Comparison of ENCODE assay signal across 8 cellular contexts in genomic region chr15:73991726-73992593, GRCh38. TPM values are rescaled to one million over a fixed set of nuclear protein-coding genes. Genes with fewer than 3 reads are reported as not detected.
DNase-seq lines count a peak whose midpoint lies in the region; ATAC-seq and TF ChIP-seq lines count a peak whose summit lies in the region.

STOML1 (minus strand) TSS chr15:73992295; CDS start chr15:73992223, 72 bp downstream.

- H3K27ac ChIP-seq in left ventricle myocardium inferior (replicated peaks) (peak within 1 kb of the TSS; percentile 100), upper lobe of right lung (peak within 1 kb of the TSS; percentile 80)

- H3K27me3 ChIP-seq in left ventricle myocardium inferior (ENCODE audit: low read depth) (no peaks in the 10 kb centered on the region), upper lobe of right lung (no peaks in the 10 kb centered on the region)

- DNase-seq in GM13976 (ENCODE audit: low spot score): peak; percentile 97
- DNase-seq in NCI-H1417 (lab: John Stamatoyannopoulos, UW): peak; percentile 96 to 97 (median 97)
- DNase-seq in amniotic epithelial cell (ENCODE audit: low read depth): peak; percentile 91
- peak; percentile 95 for DNase-seq in left ventricle myocardium inferior
- DNase-seq in progenitor cell of endocrine pancreas (ENCODE audit: low spot score, unreplicated experiment): peak; percentile 95
- peak; percentile 97 for DNase-seq in upper lobe of right lung

- no peak within 1 kb of the TSS for H3K27ac Mint-ChIP-seq in progenitor cell of endocrine pancreas

- peak within 1 kb of the TSS; percentile 80 for H3K4me3 Mint-ChIP-seq in progenitor cell of endocrine pancreas (ENCODE audit: low read depth)

- H3K9me3 Mint-ChIP-seq in progenitor cell of endocrine pancreas (ENCODE audit: low read depth): no peaks in the 10 kb centered on the region

- no peaks in the 10 kb centered on the region for H3K36me3 Mint-ChIP-seq in progenitor cell of endocrine pancreas (ENCODE audit: insufficient read depth)

- intact Hi-C loops in T-helper 1 cell treated with Interleukin-12 subunit alpha and Interleukin-12 subunit beta and Interleukin-4 antibody, amounts not matched to agents 30 ng/mL and 1 ng/mL, for 36 hours (cut with micrococcal nuclease): loop anchor here (5.0 to 10.0 kb wide), 4 partner anchors 357 to 1875 kb away; partner anchors contain the start of genes ARIH1, EDC3, MYO9A and NPTN
- intact Hi-C loops in left ventricle myocardium inferior (cut with micrococcal nuclease): no loop called here
- intact Hi-C loops in upper lobe of right lung (cut with DNase I): no loop called here

- H3K4me1 Mint-ChIP-seq in progenitor cell of endocrine pancreas (ENCODE audit: low read depth): peaks cover 16% of the 10 kb centered on the region

- peak; percentile 64 for ATAC-seq in HG02763 (IDR thresholded peaks at IDR 0.05; ENCODE audit: unreplicated experiment)
- ATAC-seq in upper lobe of right lung: peak; percentile 92

- in situ Hi-C loops in GM13976 (cut with MboI; ENCODE audit: low sequenced_read_pairs, unreplicated experiment): no loop called here

- H3K9me3 ChIP-seq in left ventricle myocardium inferior (replicated peaks) (no peaks in the 10 kb centered on the region), upper lobe of right lung (no peaks in the 10 kb centered on the region)

- TF ChIP-seq CTCF in GM13976 (IDR thresholded peaks at IDR 0.05; ENCODE audit: borderline replicate concordance, control extremely low read depth, extremely low read depth, insufficient read depth, missing control alignments) (peak; percentile 99), left ventricle myocardium inferior (IDR thresholded peaks at IDR 0.05; ENCODE audit: borderline replicate concordance) (peak; percentile 98), progenitor cell of endocrine pancreas (IDR thresholded peaks at IDR 0.05; ENCODE audit: unreplicated experiment) (peak; percentile 93), upper lobe of right lung (IDR thresholded peaks at IDR 0.05) (peak; percentile 93)

- no peaks in the 10 kb centered on the region for H3K27me3 Mint-ChIP-seq in progenitor cell of endocrine pancreas

- H3K4me3 ChIP-seq in left ventricle myocardium inferior (peak within 1 kb of the TSS; percentile 98), upper lobe of right lung (peak within 1 kb of the TSS; percentile 91)

- H3K36me3 ChIP-seq in left ventricle myocardium inferior (peaks cover 15% of the 10 kb centered on the region), upper lobe of right lung (no peaks in the 10 kb centered on the region)

- peaks cover 95% of the 10 kb centered on the region for H3K4me1 ChIP-seq in left ventricle myocardium inferior
- H3K4me1 ChIP-seq in upper lobe of right lung: peaks cover 63% of the 10 kb centered on the region

RNA-seq across cellular contexts. Expression of gene STOML1, which starts in this region (rescaled TPM):
- total RNA-seq in T-helper 1 cell treated with Interleukin-12 subunit alpha and Interleukin-12 subunit beta and Interleukin-4 antibody, amounts not matched to agents 30 ng/mL and 1 ng/mL, for 36 hours: 10.6 and 11.7 TPM in 2 replicates
- total RNA-seq in left ventricle myocardium inferior (26.1 TPM), progenitor cell of endocrine pancreas (8.0 and 8.7 TPM in 2 replicates), upper lobe of right lung (23.4 TPM)

Comparison
In these comparisons a context has a peak if more than half of its experiments do, and no peak if none do; other contexts are left out.
1. Peak in every context shown above with its lines: DNase-seq, ATAC-seq, H3K4me3 ChIP-seq and H3K27ac ChIP-seq.